In the genomic region with DNA sequence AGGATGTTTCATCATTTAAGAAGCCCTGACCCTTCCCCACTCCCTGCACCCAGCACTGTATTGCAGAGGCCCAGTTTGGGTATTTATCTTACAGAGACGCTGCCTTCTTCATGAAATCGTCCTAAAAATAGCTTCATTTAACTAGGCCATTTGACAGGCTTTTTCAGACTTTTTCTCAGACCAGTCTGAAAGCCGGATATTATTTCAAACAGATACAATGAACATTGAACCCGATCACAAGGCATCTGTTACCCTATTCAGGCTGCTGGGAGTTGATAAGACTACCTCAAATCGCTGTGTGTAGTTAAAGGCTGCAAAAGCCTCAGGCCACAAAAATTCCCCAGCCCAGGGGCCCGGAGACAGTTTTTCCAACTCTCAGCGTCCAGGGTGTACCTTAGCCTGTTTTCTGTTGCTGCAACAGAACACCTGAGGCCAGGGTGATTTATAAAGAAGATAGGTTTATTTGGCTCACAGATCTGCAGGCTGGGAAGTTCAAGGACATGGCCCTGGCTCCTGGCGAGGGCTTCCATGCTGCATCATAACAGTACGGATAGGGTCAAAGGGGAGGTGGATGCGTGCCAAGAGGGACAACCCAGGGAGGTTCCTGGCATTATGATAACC, we compare ENCODE assay signal across 1 cellular context.
TF ChIP-seq lines count a peak whose summit lies in the region.

No MANE protein-coding gene starts in this region.

TF ChIP-seq in GM23338, 12 proteins besides CTCF, POLR2A, EP300 and RAD21:
- TF ChIP-seq, protein P1, sequence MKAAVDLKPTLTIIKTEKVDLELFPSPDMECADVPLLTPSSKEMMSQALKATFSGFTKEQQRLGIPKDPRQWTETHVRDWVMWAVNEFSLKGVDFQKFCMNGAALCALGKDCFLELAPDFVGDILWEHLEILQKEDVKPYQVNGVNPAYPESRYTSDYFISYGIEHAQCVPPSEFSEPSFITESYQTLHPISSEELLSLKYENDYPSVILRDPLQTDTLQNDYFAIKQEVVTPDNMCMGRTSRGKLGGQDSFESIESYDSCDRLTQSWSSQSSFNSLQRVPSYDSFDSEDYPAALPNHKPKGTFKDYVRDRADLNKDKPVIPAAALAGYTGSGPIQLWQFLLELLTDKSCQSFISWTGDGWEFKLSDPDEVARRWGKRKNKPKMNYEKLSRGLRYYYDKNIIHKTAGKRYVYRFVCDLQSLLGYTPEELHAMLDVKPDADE (IDR thresholded peaks at IDR 0.05): no peak
- TF ChIP-seq, protein P2, sequence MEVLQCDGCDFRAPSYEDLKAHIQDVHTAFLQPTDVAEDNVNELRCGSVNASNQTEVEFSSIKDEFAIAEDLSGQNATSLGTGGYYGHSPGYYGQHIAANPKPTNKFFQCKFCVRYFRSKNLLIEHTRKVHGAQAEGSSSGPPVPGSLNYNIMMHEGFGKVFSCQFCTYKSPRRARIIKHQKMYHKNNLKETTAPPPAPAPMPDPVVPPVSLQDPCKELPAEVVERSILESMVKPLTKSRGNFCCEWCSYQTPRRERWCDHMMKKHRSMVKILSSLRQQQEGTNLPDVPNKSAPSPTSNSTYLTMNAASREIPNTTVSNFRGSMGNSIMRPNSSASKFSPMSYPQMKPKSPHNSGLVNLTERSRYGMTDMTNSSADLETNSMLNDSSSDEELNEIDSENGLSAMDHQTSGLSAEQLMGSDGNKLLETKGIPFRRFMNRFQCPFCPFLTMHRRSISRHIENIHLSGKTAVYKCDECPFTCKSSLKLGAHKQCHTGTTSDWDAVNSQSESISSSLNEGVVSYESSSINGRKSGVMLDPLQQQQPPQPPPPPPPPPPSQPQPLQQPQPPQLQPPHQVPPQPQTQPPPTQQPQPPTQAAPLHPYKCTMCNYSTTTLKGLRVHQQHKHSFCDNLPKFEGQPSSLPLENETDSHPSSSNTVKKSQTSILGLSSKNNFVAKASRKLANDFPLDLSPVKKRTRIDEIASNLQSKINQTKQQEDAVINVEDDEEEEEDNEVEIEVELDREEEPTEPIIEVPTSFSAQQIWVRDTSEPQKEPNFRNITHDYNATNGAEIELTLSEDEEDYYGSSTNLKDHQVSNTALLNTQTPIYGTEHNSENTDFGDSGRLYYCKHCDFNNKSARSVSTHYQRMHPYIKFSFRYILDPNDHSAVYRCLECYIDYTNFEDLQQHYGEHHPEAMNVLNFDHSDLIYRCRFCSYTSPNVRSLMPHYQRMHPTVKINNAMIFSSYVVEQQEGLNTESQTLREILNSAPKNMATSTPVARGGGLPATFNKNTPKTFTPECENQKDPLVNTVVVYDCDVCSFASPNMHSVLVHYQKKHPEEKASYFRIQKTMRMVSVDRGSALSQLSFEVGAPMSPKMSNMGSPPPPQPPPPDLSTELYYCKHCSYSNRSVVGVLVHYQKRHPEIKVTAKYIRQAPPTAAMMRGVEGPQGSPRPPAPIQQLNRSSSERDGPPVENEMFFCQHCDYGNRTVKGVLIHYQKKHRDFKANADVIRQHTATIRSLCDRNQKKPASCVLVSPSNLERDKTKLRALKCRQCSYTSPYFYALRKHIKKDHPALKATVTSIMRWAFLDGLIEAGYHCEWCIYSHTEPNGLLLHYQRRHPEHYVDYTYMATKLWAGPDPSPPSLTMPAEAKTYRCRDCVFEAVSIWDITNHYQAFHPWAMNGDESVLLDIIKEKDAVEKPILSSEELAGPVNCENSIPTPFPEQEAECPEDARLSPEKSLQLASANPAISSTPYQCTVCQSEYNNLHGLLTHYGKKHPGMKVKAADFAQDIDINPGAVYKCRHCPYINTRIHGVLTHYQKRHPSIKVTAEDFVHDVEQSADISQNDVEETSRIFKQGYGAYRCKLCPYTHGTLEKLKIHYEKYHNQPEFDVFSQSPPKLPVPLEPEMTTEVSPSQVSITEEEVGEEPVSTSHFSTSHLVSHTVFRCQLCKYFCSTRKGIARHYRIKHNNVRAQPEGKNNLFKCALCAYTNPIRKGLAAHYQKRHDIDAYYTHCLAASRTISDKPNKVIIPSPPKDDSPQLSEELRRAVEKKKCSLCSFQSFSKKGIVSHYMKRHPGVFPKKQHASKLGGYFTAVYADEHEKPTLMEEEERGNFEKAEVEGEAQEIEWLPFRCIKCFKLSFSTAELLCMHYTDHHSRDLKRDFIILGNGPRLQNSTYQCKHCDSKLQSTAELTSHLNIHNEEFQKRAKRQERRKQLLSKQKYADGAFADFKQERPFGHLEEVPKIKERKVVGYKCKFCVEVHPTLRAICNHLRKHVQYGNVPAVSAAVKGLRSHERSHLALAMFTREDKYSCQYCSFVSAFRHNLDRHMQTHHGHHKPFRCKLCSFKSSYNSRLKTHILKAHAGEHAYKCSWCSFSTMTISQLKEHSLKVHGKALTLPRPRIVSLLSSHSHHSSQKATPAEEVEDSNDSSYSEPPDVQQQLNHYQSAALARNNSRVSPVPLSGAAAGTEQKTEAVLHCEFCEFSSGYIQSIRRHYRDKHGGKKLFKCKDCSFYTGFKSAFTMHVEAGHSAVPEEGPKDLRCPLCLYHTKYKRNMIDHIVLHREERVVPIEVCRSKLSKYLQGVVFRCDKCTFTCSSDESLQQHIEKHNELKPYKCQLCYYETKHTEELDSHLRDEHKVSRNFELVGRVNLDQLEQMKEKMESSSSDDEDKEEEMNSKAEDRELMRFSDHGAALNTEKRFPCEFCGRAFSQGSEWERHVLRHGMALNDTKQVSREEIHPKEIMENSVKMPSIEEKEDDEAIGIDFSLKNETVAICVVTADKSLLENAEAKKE (CRISPR knock-in tag; IDR thresholded peaks at IDR 0.05): no peak
- TF ChIP-seq EZH2 (IDR thresholded peaks at IDR 0.05; ENCODE audit: low read depth, unreplicated experiment): no peak
- TF ChIP-seq STAT1 (IDR thresholded peaks at IDR 0.05; ENCODE audit: unreplicated experiment): no peak
- TF ChIP-seq CREB1 (CRISPR knock-in tag; IDR thresholded peaks at IDR 0.05; ENCODE audit: low read depth): no peak
- no peak for TF ChIP-seq EZH2phosphoT487 (IDR thresholded peaks at IDR 0.05; ENCODE audit: unreplicated experiment)
- no peak for TF ChIP-seq JUNB (IDR thresholded peaks at IDR 0.05; ENCODE audit: unreplicated experiment)
- no peak for TF ChIP-seq ZNF331 (CRISPR knock-in tag; IDR thresholded peaks at IDR 0.05; ENCODE audit: low read depth)
- TF ChIP-seq, protein P3, sequence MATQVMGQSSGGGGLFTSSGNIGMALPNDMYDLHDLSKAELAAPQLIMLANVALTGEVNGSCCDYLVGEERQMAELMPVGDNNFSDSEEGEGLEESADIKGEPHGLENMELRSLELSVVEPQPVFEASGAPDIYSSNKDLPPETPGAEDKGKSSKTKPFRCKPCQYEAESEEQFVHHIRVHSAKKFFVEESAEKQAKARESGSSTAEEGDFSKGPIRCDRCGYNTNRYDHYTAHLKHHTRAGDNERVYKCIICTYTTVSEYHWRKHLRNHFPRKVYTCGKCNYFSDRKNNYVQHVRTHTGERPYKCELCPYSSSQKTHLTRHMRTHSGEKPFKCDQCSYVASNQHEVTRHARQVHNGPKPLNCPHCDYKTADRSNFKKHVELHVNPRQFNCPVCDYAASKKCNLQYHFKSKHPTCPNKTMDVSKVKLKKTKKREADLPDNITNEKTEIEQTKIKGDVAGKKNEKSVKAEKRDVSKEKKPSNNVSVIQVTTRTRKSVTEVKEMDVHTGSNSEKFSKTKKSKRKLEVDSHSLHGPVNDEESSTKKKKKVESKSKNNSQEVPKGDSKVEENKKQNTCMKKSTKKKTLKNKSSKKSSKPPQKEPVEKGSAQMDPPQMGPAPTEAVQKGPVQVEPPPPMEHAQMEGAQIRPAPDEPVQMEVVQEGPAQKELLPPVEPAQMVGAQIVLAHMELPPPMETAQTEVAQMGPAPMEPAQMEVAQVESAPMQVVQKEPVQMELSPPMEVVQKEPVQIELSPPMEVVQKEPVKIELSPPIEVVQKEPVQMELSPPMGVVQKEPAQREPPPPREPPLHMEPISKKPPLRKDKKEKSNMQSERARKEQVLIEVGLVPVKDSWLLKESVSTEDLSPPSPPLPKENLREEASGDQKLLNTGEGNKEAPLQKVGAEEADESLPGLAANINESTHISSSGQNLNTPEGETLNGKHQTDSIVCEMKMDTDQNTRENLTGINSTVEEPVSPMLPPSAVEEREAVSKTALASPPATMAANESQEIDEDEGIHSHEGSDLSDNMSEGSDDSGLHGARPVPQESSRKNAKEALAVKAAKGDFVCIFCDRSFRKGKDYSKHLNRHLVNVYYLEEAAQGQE (IDR thresholded peaks at IDR 0.05; ENCODE audit: unreplicated experiment): no peak
- no peak for TF ChIP-seq NANOG (IDR thresholded peaks at IDR 0.05; ENCODE audit: borderline replicate concordance)
- TF ChIP-seq ZNF114 (CRISPR knock-in tag; IDR thresholded peaks at IDR 0.05): no peak
- no peak for TF ChIP-seq POLR2AphosphoS5 (IDR thresholded peaks at IDR 0.05; ENCODE audit: low read depth)
